In genomic region chr2:101150306-101151140, GRCh38 we compare ENCODE assay signal across 8 cellular contexts. TPM values are rescaled to one million over a fixed set of nuclear protein-coding genes. Genes with fewer than 3 reads are reported as not detected.
DNase-seq lines count a peak whose midpoint lies in the region; ATAC-seq and TF ChIP-seq lines count a peak whose summit lies in the region.

No MANE protein-coding gene starts in this region.

- H3K4me1 ChIP-seq in SK-N-SH (ENCODE audit: control insufficient read depth in 1 of 2, insufficient read depth in 2 of 2, low read depth in 1 of 2, low read length in 1 of 2) (peaks cover 0 to 29% of the 10 kb centered on the region in 2 experiments; a peak in 2 of 4 replicates), lung (ENCODE audit: control insufficient read depth in 2 of 2, insufficient read depth in 2 of 2, low read length in 2 of 2) (peaks cover 12 to 17% of the 10 kb centered on the region in 2 donors), subcutaneous abdominal adipose tissue (ENCODE audit: control insufficient read depth in 5 of 5, insufficient read depth in 5 of 5, low read length in 5 of 5) (peaks cover 6 to 40% (median 28%) of the 10 kb centered on the region in 5 donors)

- H2AFZ ChIP-seq in SK-N-SH (ENCODE audit: low read depth), result peak overlapping the region; percentile 82

- TF ChIP-seq EP300 in SK-N-SH (IDR thresholded peaks at IDR 0.05; ENCODE audit: borderline replicate concordance in 1 of 2, low read depth in 1 of 2, low read length in 1 of 2), result no peak

- peak; percentile 54 for DNase-seq in GM03348 (ENCODE audit: low spot score)
- peak; percentile 78 for DNase-seq in SK-N-SH
- DNase-seq in dermis blood vessel endothelial cell, result peak; percentile 56
- no peak for DNase-seq in lung (ENCODE audit: low spot score)
- no peak for DNase-seq in SIG-M5 treated with dmso at 0.1 percent for 504 hours (lab: John Stamatoyannopoulos, UW; ENCODE audit: unreplicated experiment)

- H3K27me3 ChIP-seq in SK-N-SH (ENCODE audit: insufficient read depth), result no peaks in the 10 kb centered on the region
- H3K27me3 ChIP-seq in lung (ENCODE audit: control insufficient read depth, insufficient read depth), result no peaks in the 10 kb centered on the region
- no peaks in the 10 kb centered on the region for H3K27me3 ChIP-seq in subcutaneous abdominal adipose tissue (ENCODE audit: control insufficient read depth in 5 of 5, insufficient read depth in 4 of 5, low read length in 5 of 5)

- no peak for TF ChIP-seq RAD21 in SK-N-SH (IDR thresholded peaks at IDR 0.05; ENCODE audit: low read length)

- no peak for TF ChIP-seq CTCF in SK-N-SH (IDR thresholded peaks at IDR 0.05)
- no peak for TF ChIP-seq CTCF in lung (IDR thresholded peaks at IDR 0.05; ENCODE audit: control extremely low read depth, extremely low read depth)

- no peaks in the 10 kb centered on the region for H3F3A ChIP-seq in SK-N-SH (replicated peaks; ENCODE audit: insufficient read depth)

- H3K4me3 ChIP-seq in SK-N-SH (ENCODE audit: low read depth in 2 of 2, low read length in 1 of 2), result peak overlapping the region; percentile 76 to 78
- H3K4me3 ChIP-seq in lung, result peak overlapping the region; percentile 88
- peak overlapping the region; percentile 31 to 77 (median 72) for H3K4me3 ChIP-seq in subcutaneous abdominal adipose tissue (ENCODE audit: low read depth in 1 of 5, low read length in 5 of 5)

- no peaks in the 10 kb centered on the region for H3K9me2 ChIP-seq in SK-N-SH

- H3K27ac ChIP-seq in SK-N-SH (ENCODE audit: low read depth in 2 of 2, low read length in 1 of 2) (peak overlapping the region in 1 of 2 experiments; percentile 75; a peak in 2 of 4 replicates), lung (ENCODE audit: low read depth in 1 of 2, low read length in 1 of 2) (peak overlapping the region; percentile 73 to 93), subcutaneous abdominal adipose tissue (ENCODE audit: low read depth, low read length) (no peak overlapping the region)

- POLR2A ChIA-PET in SK-N-SH (lab: Yijun Ruan, JAX), result interaction anchor here (0.6 to 1.9 kb wide), 9 partner anchors 10 to 588 kb away, joined by 3 to 12 read pairs (median 4); partner anchors contain the start of genes CNOT11, PDCL3 and RPL31

- no peaks in the 10 kb centered on the region for H4K20me1 ChIP-seq in SK-N-SH (ENCODE audit: insufficient read depth)

- H3K4me2 ChIP-seq in SK-N-SH, result peak overlapping the region; percentile 96

- WGBS in SK-N-SH (ENCODE audit: low lambda C conversion rate), result 16% methylated on average over 24 of the region's 76 CpGs
- 3 to 4% methylated on average over 54 to 76 of the region's 76 CpGs for WGBS in lung, 2 donors

- H3K9ac ChIP-seq in SK-N-SH (peak overlapping the region; percentile 58; the same call in 1 of the 2 replicates), subcutaneous abdominal adipose tissue (ENCODE audit: low read length in 5 of 5) (peak overlapping the region in 3 of 5 donors; percentile 43 to 73 (median 60))

- H3K36me3 ChIP-seq in SK-N-SH (replicated peaks in 1 of 2; ENCODE audit: control insufficient read depth in 1 of 2, insufficient read depth in 2 of 2, low read length in 1 of 2), result no peaks in the 10 kb centered on the region
- H3K36me3 ChIP-seq in lung (ENCODE audit: control insufficient read depth in 2 of 2, insufficient read depth in 2 of 2, low read length in 2 of 2), result no peaks in the 10 kb centered on the region
- no peaks in the 10 kb centered on the region for H3K36me3 ChIP-seq in subcutaneous abdominal adipose tissue (ENCODE audit: control insufficient read depth in 5 of 5, insufficient read depth in 5 of 5, low read length in 5 of 5)

- H3K9me3 ChIP-seq in SK-N-SH (no peaks in the 10 kb centered on the region), lung (ENCODE audit: control insufficient read depth in 2 of 2, insufficient read depth in 1 of 2, low read length in 1 of 2) (no peaks in the 10 kb centered on the region), subcutaneous abdominal adipose tissue (ENCODE audit: control insufficient read depth in 5 of 5, low read length in 5 of 5) (no peaks in the 10 kb centered on the region)

- CTCF ChIA-PET in SK-N-SH (lab: Yijun Ruan, JAX), result interaction anchor here (1.2 to 8.8 kb wide), 8 partner anchors 13 to 144 kb away, joined by 3 to 99 read pairs (median 7); partner anchors contain the start of gene RPL31

- ATAC-seq in HG02870 (IDR thresholded peaks at IDR 0.05; ENCODE audit: unreplicated experiment) (peak; percentile 35), lung (ENCODE audit: insufficient read depth, low FRiP score) (no peak), HG02840 (IDR thresholded peaks at IDR 0.05; ENCODE audit: low FRiP score, unreplicated experiment) (no peak)

- H3K79me2 ChIP-seq in SK-N-SH (ENCODE audit: insufficient read depth), result no peaks in the 10 kb centered on the region

TF ChIP-seq in SK-N-SH, 30 proteins besides CTCF, POLR2A, EP300 and RAD21:
- TF ChIP-seq MXI1 (IDR thresholded peaks at IDR 0.05; ENCODE audit: low read depth, low read length) (peak; percentile 19; the same call in 1 of the 2 replicates), ELF1 (IDR thresholded peaks at IDR 0.05) (no peak), SMC3 (IDR thresholded peaks at IDR 0.05; ENCODE audit: low read depth, low read length) (no peak)

RNA-seq across cellular contexts. Expression of gene TBC1D8, which starts 0.7 kb away (rescaled TPM):
- 5.3 and 7.0 TPM in 2 replicates for polyA plus RNA-seq in SK-N-SH (2012; rRNA removed)
- polyA plus RNA-seq in SK-N-SH (2012; cell fraction: cytosol; rRNA removed), result 1.9 and 2.9 TPM in 2 replicates
- polyA plus RNA-seq in SK-N-SH (2012; cell fraction: nucleus; rRNA removed), result 18.3 and 25.3 TPM in 2 replicates
- total RNA-seq in dermis blood vessel endothelial cell, result 81.3 and 89.8 TPM in 2 replicates
- total RNA-seq in lung, result 10 to 100 TPM; 35.4 to 40.7 TPM
- 10 to 100 TPM; 15.8 to 24.1 TPM for polyA plus RNA-seq in lung

Comparison
In these comparisons a context has a peak if more than half of its experiments do, and no peak if none do; other contexts are left out.
1. DNase-seq: peak in GM03348 (single experiment), SK-N-SH (single experiment) and dermis blood vessel endothelial cell (single experiment); none in lung (single experiment) and SIG-M5 treated with dmso at 0.1 percent for 504 hours (single experiment).
2. Peak in every context shown above with its lines, with median percentiles within 50 percentile points of each other: H3K4me3 ChIP-seq.